Comparison of ENCODE assay signal across 20 cellular contexts in the genomic region with DNA sequence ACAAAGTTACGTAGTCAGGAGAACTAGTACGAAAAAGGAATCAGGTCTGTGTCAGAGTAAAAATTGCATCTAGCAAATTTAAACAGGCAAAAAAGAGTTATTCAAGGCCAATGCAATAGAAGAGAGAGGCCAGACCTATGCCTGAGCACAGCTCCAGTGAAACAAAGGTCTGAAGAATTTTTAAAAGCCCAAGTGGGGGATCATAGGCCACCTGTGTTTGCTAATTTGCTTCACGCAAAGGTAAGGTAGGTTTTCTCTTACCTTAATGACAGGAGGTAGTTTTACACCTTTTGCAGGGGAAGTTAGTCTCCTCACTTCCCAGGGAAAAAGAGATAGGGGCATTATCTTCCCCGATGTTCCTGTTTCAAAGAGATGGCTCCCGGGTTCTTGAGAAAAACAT.
DNase-seq lines count a peak whose midpoint lies in the region; ATAC-seq, FAIRE-seq and TF ChIP-seq lines count a peak whose summit lies in the region.
"Had no signal": no experiment of that assay in that cellular context is flagged by ENCODE, and none has a peak within 500 bp of the region (broad histone marks: within the 10 kb centered on the region; RNA-seq: fewer than 3 reads in every experiment).

No MANE protein-coding gene starts in this region.

- peak; percentile 19; the same call in 1 of the 3 replicates for ATAC-seq in DND-41 (ENCODE audit: insufficient read depth, low read depth)
- ATAC-seq in GM12878: peak; percentile 24; the same call in 2 of the 3 replicates
- ATAC-seq: A549, HepG2, K562 had no signal

- no peak overlapping the region for H2BK5ac ChIP-seq in mesendoderm (ENCODE audit: low read length)

- no peak overlapping the region for H2BK120ac ChIP-seq in mesendoderm (ENCODE audit: low read depth, low read length)

- no peak for FAIRE-seq in GM12878 (lab: Jason Lieb, UNC)
- FAIRE-seq: A549, GM12891, HepG2, K562, RCC 7860 had no signal

- H4K20me1 ChIP-seq in DND-41 (ENCODE audit: insufficient read depth, low read length) (no peaks in the 10 kb centered on the region), Loucy (ENCODE audit: insufficient read depth, low read length, poor library complexity, severe bottlenecking) (no peaks in the 10 kb centered on the region), GM12878 (ENCODE audit: control insufficient read depth, insufficient read depth) (no peaks in the 10 kb centered on the region), hepatocyte (ENCODE audit: insufficient read depth, poor library complexity, severe bottlenecking) (no peaks in the 10 kb centered on the region)

- no peak for TF ChIP-seq EP300 in GM12878 (IDR thresholded peaks at IDR 0.05; ENCODE audit: borderline replicate concordance in 1 of 2, control insufficient read depth in 1 of 2, low read depth in 2 of 2, low read length in 2 of 2)

- H3K4me2 ChIP-seq in DND-41 (ENCODE audit: insufficient read depth, low read length): no peak overlapping the region
- H3K4me2 ChIP-seq in Loucy (ENCODE audit: low read depth, low read length, poor library complexity, severe bottlenecking): peak overlapping the region; percentile 5
- H3K4me2 ChIP-seq in GM12878 (ENCODE audit: control insufficient read depth, insufficient read depth): no peak overlapping the region
- no peak overlapping the region for H3K4me2 ChIP-seq in mesendoderm (ENCODE audit: low read length)
- H3K4me2 ChIP-seq in hepatocyte: no peak overlapping the region
- H3K4me2 ChIP-seq: A549 had no signal

- TF ChIP-seq POLR2A in GM12878 (IDR thresholded peaks at IDR 0.05; ENCODE audit: low read depth, low read length): no peak

- H3K4me3 ChIP-seq in DND-41 (ENCODE audit: low read depth in 1 of 2, low read length in 2 of 2) (no peak overlapping the region), Loucy (ENCODE audit: low read length, poor library complexity, severe bottlenecking) (no peak overlapping the region), GM12878 (no peak overlapping the region), mesendoderm (ENCODE audit: low read length) (no peak overlapping the region), hepatocyte (no peak overlapping the region)
- H3K4me3 ChIP-seq: A549, K562, SJCRH30 had no signal

- no TSS peak for BruUV-seq in GM12878 (replicated peaks; lab: Mats Ljungman, UMichigan)

- TF ChIP-seq CTCF in DND-41 (IDR thresholded peaks at IDR 0.05; ENCODE audit: borderline replicate concordance, extremely low read depth, low read length, poor library complexity, severe bottlenecking) (no peak), Loucy (conservative IDR thresholded peaks at IDR 0.05; ENCODE audit: low read length) (no peak), GM12878 (IDR thresholded peaks at IDR 0.05 in 2 of 3, conservative IDR thresholded peaks at IDR 0.05 in 1 of 3; ENCODE audit: control insufficient read depth in 2 of 3, extremely low read depth in 1 of 3, insufficient read depth in 1 of 3, low read depth in 3 of 3, low read length in 3 of 3) (no peak), hepatocyte (IDR thresholded peaks at IDR 0.05; ENCODE audit: poor library complexity) (no peak)

- H3K4ac ChIP-seq in mesendoderm (ENCODE audit: low read depth, low read length): no peak overlapping the region

- RAD21 ChIA-PET in GM12878 (lab: Charles Lee; ENCODE audit: unreplicated experiment): no interaction called here

- H3K79me1 ChIP-seq in mesendoderm (ENCODE audit: low read length): no peaks in the 10 kb centered on the region

- no peak overlapping the region for H3K56ac ChIP-seq in mesendoderm (ENCODE audit: low read length)

- H3K79me2 ChIP-seq in DND-41 (ENCODE audit: insufficient read depth, low read length) (no peaks in the 10 kb centered on the region), Loucy (ENCODE audit: insufficient read depth, low read length) (no peaks in the 10 kb centered on the region), GM12878 (ENCODE audit: control insufficient read depth, insufficient read depth, low read length) (no peaks in the 10 kb centered on the region), mesendoderm (ENCODE audit: control insufficient read depth, insufficient read depth, low read length) (no peaks in the 10 kb centered on the region), hepatocyte (no peaks in the 10 kb centered on the region)

- H3K18ac ChIP-seq in mesendoderm (ENCODE audit: low read length): peak overlapping the region; percentile 68

- H3K36me3 ChIP-seq in DND-41 (ENCODE audit: insufficient read depth, low read length) (no peaks in the 10 kb centered on the region), Loucy (ENCODE audit: insufficient read depth, low read length) (no peaks in the 10 kb centered on the region), GM12878 (ENCODE audit: control insufficient read depth in 2 of 2, insufficient read depth in 2 of 2, low read length in 1 of 2) (no peaks in the 10 kb centered on the region), mesendoderm (ENCODE audit: control insufficient read depth, insufficient read depth, low read length) (no peaks in the 10 kb centered on the region), hepatocyte (replicated peaks; ENCODE audit: insufficient read depth, low read depth) (no peaks in the 10 kb centered on the region)
- H3K36me3 ChIP-seq: BE2C, SJCRH30 had no signal

- no peak overlapping the region for H4K8ac ChIP-seq in mesendoderm (ENCODE audit: low read depth, low read length)

- no peaks in the 10 kb centered on the region; the same call in 1 of the 2 replicates for H3F3A ChIP-seq in Loucy (ENCODE audit: low read depth)

- in situ Hi-C loops in GM12878 (cut with MboI): no loop called here

- H3K9me3 ChIP-seq in DND-41 (ENCODE audit: insufficient read depth, low read length, severe bottlenecking) (no peaks in the 10 kb centered on the region), Loucy (ENCODE audit: insufficient read depth, low read depth, low read length) (no peaks in the 10 kb centered on the region), GM12878 (replicated peaks; ENCODE audit: control insufficient read depth, insufficient read depth, low read length) (no peaks in the 10 kb centered on the region), hepatocyte (ENCODE audit: low read depth) (no peaks in the 10 kb centered on the region)
- H3K9me3 ChIP-seq: A549, BE2C, SJCRH30 had no signal

- SMC1A ChIA-PET in GM12878 (lab: Charles Lee; ENCODE audit: uncharacterized antibody, unreplicated experiment): no interaction called here

- POLR2A ChIA-PET in GM12878 (lab: Charles Lee): no interaction called here

- H2AK5ac ChIP-seq in mesendoderm (ENCODE audit: low read length): no peak overlapping the region

- CTCF ChIA-PET in GM12878 (lab: Yijun Ruan, JAX): no interaction called here

- H3K27ac ChIP-seq in DND-41 (ENCODE audit: low read length) (no peak overlapping the region), GM12878 (ENCODE audit: control insufficient read depth, insufficient read depth) (no peak overlapping the region), mesendoderm (ENCODE audit: low read depth, low read length) (no peak overlapping the region), hepatocyte (no peak overlapping the region)
- H3K27ac ChIP-seq: A549, SJCRH30 had no signal

- H3K9me2 ChIP-seq in Loucy (replicated peaks; ENCODE audit: low read depth, low read length): no peaks in the 10 kb centered on the region
- H3K9me2 ChIP-seq in hepatocyte (replicated peaks; ENCODE audit: insufficient read depth): no peaks in the 10 kb centered on the region

- H4K5ac ChIP-seq in mesendoderm (ENCODE audit: low read length): no peak overlapping the region

- H3K23ac ChIP-seq in mesendoderm (ENCODE audit: low read length): no peak overlapping the region

- H3K27me3 ChIP-seq in DND-41 (ENCODE audit: insufficient read depth, low read length, poor library complexity) (no peaks in the 10 kb centered on the region), Loucy (ENCODE audit: insufficient read depth, low read length, poor library complexity, severe bottlenecking) (no peaks in the 10 kb centered on the region), GM12878 (replicated peaks in 1 of 2; ENCODE audit: control insufficient read depth in 2 of 2, insufficient read depth in 2 of 2, low read length in 1 of 2) (no peaks in the 10 kb centered on the region), mesendoderm (ENCODE audit: insufficient read depth, low read length, poor library complexity) (no peaks in the 10 kb centered on the region), hepatocyte (no peaks in the 10 kb centered on the region)
- H3K27me3 ChIP-seq: BE2C, SJCRH30 had no signal

- H2AFZ ChIP-seq in DND-41 (ENCODE audit: low read depth, low read length): peak overlapping the region; percentile 57
- peak overlapping the region; percentile 65 for H2AFZ ChIP-seq in Loucy (ENCODE audit: low read length)
- no peak overlapping the region for H2AFZ ChIP-seq in GM12878 (ENCODE audit: control insufficient read depth, low read depth, low read length)
- H2AFZ ChIP-seq in hepatocyte: no peak overlapping the region

- DNase-seq in DND-41: no peak
- DNase-seq in GM12878 (ENCODE audit: low read depth, low spot score): no peak
- DNase-seq in mesendoderm: peak; percentile 13
- DNase-seq in pons (ENCODE audit: low spot score): no peak
- DNase-seq in activated T-cell treated with anti-CD3 and anti-CD28 coated beads, Interleukin-2, amount 50 U/mL, for 1 hour: no peak
- no peak for DNase-seq in hepatocyte (ENCODE audit: low spot score)
- DNase-seq: BE2C; DMS79; NCI-H1092; NCI-H1436; NCI-H1930; NCI-H748 treated with DMSO at 0.1 percent for 48 hours; NK-92 treated with Interleukin-12 subunit alpha and Interleukin-12 subunit beta, amount 100 ng/mL, for 24 hours; SJCRH30 had no signal

- intact Hi-C loops in GM12878 (cut with micrococcal nuclease; ENCODE audit: unreplicated experiment): no loop called here

- WGBS in GM12878 (ENCODE audit: insufficient coverage, insufficient replicate concordance, low lambda C conversion rate, missing lambda C conversion rate): 28% methylated on average over 5 of the region's 5 CpGs
- WGBS in mesendoderm (ENCODE audit: extremely low coverage, insufficient coverage, low lambda C conversion rate): no CpG with 5 or more reads among the region's 5 CpGs
- WGBS in hepatocyte (ENCODE audit: low lambda C conversion rate, missing lambda C conversion rate): 66% methylated on average over 5 of the region's 5 CpGs

- H3K4me1 ChIP-seq in DND-41 (ENCODE audit: insufficient read depth, low read length) (peaks cover 9% of the 10 kb centered on the region; the same call in 1 of the 2 replicates), Loucy (ENCODE audit: insufficient read depth, low read length, poor library complexity, severe bottlenecking) (peaks cover 4% of the 10 kb centered on the region), GM12878 (ENCODE audit: control insufficient read depth, insufficient read depth, low read length) (no peaks in the 10 kb centered on the region), mesendoderm (ENCODE audit: control insufficient read depth, low read depth, low read length) (no peaks in the 10 kb centered on the region), hepatocyte (ENCODE audit: insufficient read depth) (no peaks in the 10 kb centered on the region)
- H3K4me1 ChIP-seq: A549, BE2C, SJCRH30 had no signal

- no peak overlapping the region for H2BK15ac ChIP-seq in mesendoderm (replicated peaks; ENCODE audit: low read depth)

- H3K9ac ChIP-seq in DND-41 (ENCODE audit: low read depth, low read length) (0 out of 2 replicates have a peak overlapping the region, but pooled peaks have one; percentile 1), Loucy (ENCODE audit: low read depth, low read length, poor library complexity, severe bottlenecking) (peak overlapping the region; percentile 13), GM12878 (ENCODE audit: control insufficient read depth, insufficient read depth, low read length) (no peak overlapping the region), mesendoderm (ENCODE audit: low read length) (no peak overlapping the region)

- TF ChIP-seq RAD21 in GM12878 (IDR thresholded peaks at IDR 0.05; ENCODE audit: insufficient read depth, low read depth, low read length): no peak

Comparison
In these comparisons a context has a peak if more than half of its experiments do, and no peak if none do; other contexts are left out.
1. H2AFZ ChIP-seq: peak in DND-41 (single experiment) and Loucy (single experiment); none in GM12878 (single experiment) and hepatocyte (single experiment).
2. H3K9ac ChIP-seq: peak in DND-41 (single experiment) and Loucy (single experiment); none in GM12878 (single experiment) and mesendoderm (single experiment).